14 cellular contexts compared by ENCODE assay signal in the genomic region with DNA sequence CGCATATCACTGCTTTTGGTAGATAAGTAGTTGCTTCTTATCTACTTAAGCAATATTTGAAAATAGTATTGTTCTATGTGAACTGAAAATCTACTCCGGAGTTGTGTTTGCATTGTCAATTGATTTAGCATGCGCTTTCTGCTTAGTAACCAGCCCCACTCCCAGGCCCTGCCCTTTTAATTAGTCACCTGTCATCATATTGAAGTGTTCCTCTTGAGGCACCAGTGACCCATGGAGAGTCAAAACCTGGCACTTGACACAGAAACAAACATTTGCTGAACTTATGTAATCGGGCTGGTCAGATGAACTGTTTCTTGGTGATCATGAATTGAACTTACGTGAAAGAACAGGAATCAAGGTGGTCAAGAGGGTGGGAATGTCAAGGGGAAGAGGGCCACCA. TPM values are rescaled to one million over a fixed set of nuclear protein-coding genes. Genes with fewer than 3 reads are reported as not detected.
DNase-seq lines count a peak whose midpoint lies in the region; ATAC-seq and TF ChIP-seq lines count a peak whose summit lies in the region.
"Had no signal": no experiment of that assay in that cellular context is flagged by ENCODE, and none has a peak within 500 bp of the region (broad histone marks: within the 10 kb centered on the region; RNA-seq: fewer than 3 reads in every experiment).

No MANE protein-coding gene starts in this region.

- H3K9me3 ChIP-seq in left ventricle myocardium inferior (replicated peaks) (no peaks in the 10 kb centered on the region), upper lobe of left lung (no peaks in the 10 kb centered on the region)
- H3K9me3 ChIP-seq: prostate gland had no signal

- H3K27ac Mint-ChIP-seq in endothelial cell (ENCODE audit: unreplicated experiment): no peak overlapping the region
- H3K27ac Mint-ChIP-seq: CD4-positive, alpha-beta T cell; T-helper 17 cell had no signal

- H3K36me3 ChIP-seq in left ventricle myocardium inferior: no peaks in the 10 kb centered on the region
- H3K36me3 ChIP-seq in upper lobe of left lung: no peaks in the 10 kb centered on the region
- H3K36me3 ChIP-seq: prostate gland had no signal

- peaks cover 7% of the 10 kb centered on the region for H3K4me1 ChIP-seq in left ventricle myocardium inferior
- H3K4me1 ChIP-seq in upper lobe of left lung: peaks cover 0 to 15% (median 10%) of the 10 kb centered on the region in 4 donors
- H3K4me1 ChIP-seq: prostate gland had no signal

- peaks cover 28% of the 10 kb centered on the region for H3K4me1 Mint-ChIP-seq in endothelial cell (ENCODE audit: unreplicated experiment)

- TF ChIP-seq CTCF in left ventricle myocardium inferior (IDR thresholded peaks at IDR 0.05; ENCODE audit: borderline replicate concordance) (no peak), upper lobe of left lung (IDR thresholded peaks at IDR 0.05) (no peak), endothelial cell (IDR thresholded peaks at IDR 0.05; ENCODE audit: unreplicated experiment) (no peak)

- 69 to 74% methylated on average over 5 of the region's 5 CpGs for WGBS in upper lobe of left lung, 2 donors

- H3K27ac ChIP-seq in left ventricle myocardium inferior (replicated peaks): no peak overlapping the region
- H3K27ac ChIP-seq in upper lobe of left lung: peak overlapping the region in 1 of 4 donors; percentile 38
- H3K27ac ChIP-seq: KMS-11, prostate gland had no signal

- no peak for TF ChIP-seq POLR2A in upper lobe of left lung (IDR thresholded peaks at IDR 0.05)

- ATAC-seq in Right ventricle myocardium inferior (peak; percentile 87), left ventricle myocardium superior (peak; percentile 92), upper lobe of left lung (ENCODE audit: low FRiP score in 2 of 2) (peak; percentile 59 to 83), HG03469 (IDR thresholded peaks at IDR 0.05; ENCODE audit: unreplicated experiment) (no peak)
- ATAC-seq: T-helper 17 cell had no signal

- no peak overlapping the region for H3K4me3 Mint-ChIP-seq in endothelial cell (ENCODE audit: unreplicated experiment)
- H3K4me3 Mint-ChIP-seq: CD4-positive, alpha-beta T cell; naive B cell; T-helper 17 cell had no signal

- intact Hi-C loops in Right ventricle myocardium inferior (cut with DNase I) (loop anchor here (2.0 kb wide), 2 partner anchors 44 to 108 kb away; no protein-coding TSS in a partner anchor), left ventricle myocardium inferior (cut with micrococcal nuclease) (no loop called here), left ventricle myocardium superior (cut with micrococcal nuclease) (loop anchor here (10.0 kb wide), 2 partner anchors 70 to 100 kb away; no protein-coding TSS in a partner anchor)

- peaks cover 3% of the 10 kb centered on the region for H3K27me3 Mint-ChIP-seq in endothelial cell (ENCODE audit: unreplicated experiment)
- H3K27me3 Mint-ChIP-seq: CD4-positive, alpha-beta T cell; T-helper 17 cell had no signal

- no peaks in the 10 kb centered on the region for H3K27me3 ChIP-seq in left ventricle myocardium inferior (ENCODE audit: low read depth)
- H3K27me3 ChIP-seq in upper lobe of left lung: no peaks in the 10 kb centered on the region

- no peak for DNase-seq in Right ventricle myocardium inferior (ENCODE audit: missing footprints)
- no peak for DNase-seq in left ventricle myocardium inferior
- DNase-seq in NCI-H524 (lab: John Stamatoyannopoulos, UW): peak; percentile 73 to 77
- no peak for DNase-seq in left ventricle myocardium superior
- DNase-seq in upper lobe of left lung: peak in 1 of 2 donors; percentile 69
- no peak for DNase-seq in endothelial cell (ENCODE audit: low spot score)
- DNase-seq in Kasumi-1 (lab: John Stamatoyannopoulos, UW): no peak
- DNase-seq: activated CD4-positive, CD25-positive, alpha-beta regulatory T cell treated with anti-CD3 and anti-CD28 coated beads, Interleukin-2, amount 50 U/mL, for 72 hours; CD4-positive, alpha-beta T cell; naive B cell; T-helper 17 cell had no signal

- peak in 1 of 4 donors; percentile 84 for TF ChIP-seq EP300 in upper lobe of left lung (IDR thresholded peaks at IDR 0.05)

- no peak overlapping the region for H3K4me3 ChIP-seq in left ventricle myocardium inferior
- no peak overlapping the region for H3K4me3 ChIP-seq in upper lobe of left lung
- H3K4me3 ChIP-seq: prostate gland had no signal

- no peaks in the 10 kb centered on the region for H3K36me3 Mint-ChIP-seq in endothelial cell (ENCODE audit: low read depth, unreplicated experiment)
- H3K36me3 Mint-ChIP-seq: naive B cell had no signal

- H3K9me3 Mint-ChIP-seq in endothelial cell (ENCODE audit: unreplicated experiment): no peaks in the 10 kb centered on the region
- H3K9me3 Mint-ChIP-seq: CD4-positive, alpha-beta T cell; naive B cell had no signal

RNA-seq across cellular contexts. Expression of a gene that starts 27.8 kb away (rescaled TPM):
- total RNA-seq in Right ventricle myocardium inferior (3.6 TPM), left ventricle myocardium inferior (11.4 TPM), left ventricle myocardium superior (0.89 TPM), upper lobe of left lung (100 to 1,000 TPM in 1 of 6 donors, 10 to 100 TPM in 4, 1 to 10 TPM in 1; 2.6 to 148 (median 32.8) TPM), endothelial cell (ENCODE audit: unreplicated experiment) (10.6 TPM)

RNA-seq across cellular contexts. Expression of a gene that starts 58.9 kb away (rescaled TPM):
- total RNA-seq in Right ventricle myocardium inferior (6.7 TPM), left ventricle myocardium inferior (6.2 TPM), left ventricle myocardium superior (3.7 TPM), upper lobe of left lung (10 to 100 TPM in 5 of 6 donors, 1 to 10 TPM in 1; 7.1 to 43.0 (median 13.4) TPM), endothelial cell (ENCODE audit: unreplicated experiment) (18.4 TPM)

Comparison
In these comparisons a context has a peak if more than half of its experiments do, and no peak if none do; other contexts are left out.
1. DNase-seq: peak in NCI-H524 (2 of 2); none in Right ventricle myocardium inferior (single experiment), left ventricle myocardium inferior (single experiment), left ventricle myocardium superior (single experiment), endothelial cell (single experiment) and Kasumi-1 (0 of 2).